ENCODE assay signal across 4 cellular contexts in the genomic region with DNA sequence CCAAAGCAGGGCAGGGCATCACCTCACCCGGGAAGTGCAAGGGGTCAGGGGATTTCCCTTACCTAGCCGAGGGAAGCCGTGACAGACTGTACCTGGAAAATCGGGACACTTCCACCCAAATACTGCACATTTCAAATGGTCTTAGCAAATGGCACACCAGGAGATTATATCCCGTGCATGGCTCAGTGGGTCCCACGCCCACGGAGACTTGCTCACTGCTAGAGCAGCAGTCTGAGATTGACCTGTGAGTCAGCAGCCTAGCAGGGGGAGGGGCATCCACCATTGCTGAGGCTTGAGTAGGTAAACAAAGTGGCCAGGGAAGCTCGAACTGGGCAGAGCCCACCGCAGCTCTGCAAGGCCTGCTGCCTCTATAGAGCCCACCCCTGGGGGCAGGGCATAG. TPM values are rescaled to one million over a fixed set of nuclear protein-coding genes. Genes with fewer than 3 reads are reported as not detected.
"Had no signal": no experiment of that assay in that cellular context is flagged by ENCODE, and none has a peak within 500 bp of the region (broad histone marks: within the 10 kb centered on the region; RNA-seq: fewer than 3 reads in every experiment).

No MANE protein-coding gene starts in this region.

RNA-seq across cellular contexts. Expression of a gene that starts 27.2 kb away (rescaled TPM):
- total RNA-seq: astrocyte, cardiac septum, SJSA1 had no signal
- polyA plus RNA-seq: SK-N-SH had no signal
